ENCODE assay signal across 11 cellular contexts in the genomic region with DNA sequence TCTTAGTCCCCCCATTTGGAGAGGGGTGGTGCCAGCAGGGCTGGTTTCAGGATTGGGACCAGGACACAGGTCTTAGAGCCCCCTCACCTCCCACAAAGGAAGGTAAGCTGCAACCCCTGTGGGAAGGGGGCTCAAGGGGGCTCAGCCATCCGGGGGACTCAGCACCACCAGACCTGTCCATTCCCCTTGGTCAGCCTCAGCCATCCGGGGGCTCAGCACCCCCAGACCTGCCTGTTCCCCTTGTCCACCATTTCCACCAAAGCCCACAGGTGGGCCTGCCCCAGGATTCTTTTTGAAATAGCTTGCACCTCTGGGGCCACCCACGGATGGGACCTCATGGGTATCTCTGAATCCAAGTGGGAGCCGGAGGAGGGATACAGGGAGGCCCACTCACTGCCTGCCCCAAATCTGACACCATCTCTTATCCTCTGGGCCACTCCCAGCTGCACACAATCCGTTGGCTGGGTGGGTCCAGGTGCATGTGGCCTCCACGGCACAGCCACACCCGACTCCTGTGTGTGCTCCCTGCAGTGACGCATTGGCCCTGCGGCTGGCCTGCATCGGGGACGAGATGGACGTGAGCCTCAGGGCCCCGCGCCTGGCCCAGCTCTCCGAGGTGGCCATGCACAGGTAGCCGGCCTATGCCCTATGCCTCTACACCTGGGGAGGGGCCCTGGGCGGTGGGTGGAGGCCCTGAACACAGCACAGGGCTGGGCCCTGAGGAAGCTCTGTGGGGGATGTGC. TPM values are rescaled to one million over a fixed set of nuclear protein-coding genes. Genes with fewer than 3 reads are reported as not detected.
A peak's percentile ranks its signal among the peaks of the same experiment; 100 is the strongest.
DNase-seq lines count a peak whose midpoint lies in the region; ATAC-seq lines count a peak whose summit lies in the region.
"Had no signal": no experiment of that assay in that cellular context is flagged by ENCODE, and none has a peak within 500 bp of the region (broad histone marks: within the 10 kb centered on the region; RNA-seq: fewer than 3 reads in every experiment).

No MANE protein-coding gene starts in this region.

- peak overlapping the region; percentile 40 for H3K4me2 ChIP-seq in mesenchymal stem cell (ENCODE audit: low read length, poor library complexity, severe bottlenecking)

- no peak overlapping the region for H3K9ac ChIP-seq in mesenchymal stem cell (ENCODE audit: low read length)

- no peaks in the 10 kb centered on the region for H3K9me3 ChIP-seq in mesenchymal stem cell (ENCODE audit: control insufficient read depth, low read length)
- H3K9me3 ChIP-seq: gastroesophageal sphincter had no signal

- peaks cover 12 to 24% of the 10 kb centered on the region in 2 experiments for H3K36me3 ChIP-seq in mesenchymal stem cell (ENCODE audit: control insufficient read depth in 1 of 2, insufficient read depth in 2 of 2, low read depth in 1 of 2, low read length in 2 of 2)

- no peak overlapping the region for H2AFZ ChIP-seq in mesenchymal stem cell (ENCODE audit: low read depth, low read length)

- 95% methylated on average over 17 of the region's 17 CpGs for WGBS in mesenchymal stem cell

- no peak overlapping the region for H3K4me3 ChIP-seq in mesenchymal stem cell (ENCODE audit: insufficient read depth in 1 of 2, low read depth in 1 of 2, low read length in 2 of 2)
- H3K4me3 ChIP-seq: coronary artery, gastroesophageal sphincter had no signal

- no peak overlapping the region for H3K14ac ChIP-seq in mesenchymal stem cell (ENCODE audit: low read length in 2 of 2)

- H3K23ac ChIP-seq in mesenchymal stem cell (ENCODE audit: low read length in 2 of 2) = no peak overlapping the region

- H3K18ac ChIP-seq in mesenchymal stem cell (ENCODE audit: low read depth in 1 of 2, low read length in 2 of 2) = peak overlapping the region in 1 of 2 experiments; percentile 37

- peak overlapping the region in 1 of 2 experiments; percentile 21 for H2BK12ac ChIP-seq in mesenchymal stem cell (ENCODE audit: low read length in 2 of 2)

- peak overlapping the region; percentile 70 for H4K91ac ChIP-seq in mesenchymal stem cell (ENCODE audit: low read length)

- peaks cover 3% of the 10 kb centered on the region for H3K79me1 ChIP-seq in mesenchymal stem cell (replicated peaks; ENCODE audit: low read length, poor library complexity, severe bottlenecking)

- H3K27me3 ChIP-seq in mesenchymal stem cell (ENCODE audit: control insufficient read depth in 1 of 2, insufficient read depth in 1 of 2, low read length in 2 of 2) = peaks cover 0 to 3% of the 10 kb centered on the region in 2 experiments

- H2BK120ac ChIP-seq in mesenchymal stem cell (ENCODE audit: low read depth, low read length) = no peak overlapping the region

- DNase-seq in Caki2 (ENCODE audit: low read depth) (peak; percentile 32), SW480 (ENCODE audit: low spot score) (peak; percentile 94), mesenchymal stem cell (no peak), NCI-H146 treated with DMSO at 0.1 percent for 48 hours (lab: John Stamatoyannopoulos, UW; ENCODE audit: unreplicated experiment) (no peak), NCI-H2227 treated with DMSO at 0.1 percent for 48 hours (lab: John Stamatoyannopoulos, UW) (no peak)
- DNase-seq: activated naive CD8-positive, alpha-beta T cell treated with anti-CD3 and anti-CD28 coated beads, Interleukin-2, amount 10 ng/mL, durations not matched to agents 7 days and 5 days; AML-193; left cardiac atrium had no signal

- H2BK15ac ChIP-seq in mesenchymal stem cell (ENCODE audit: low read depth, poor library complexity, severe bottlenecking) = peak overlapping the region; percentile 12

- H2BK5ac ChIP-seq in mesenchymal stem cell (ENCODE audit: low read depth, low read length, poor library complexity, severe bottlenecking) = peak overlapping the region; percentile 51

- H3K4me1 ChIP-seq in mesenchymal stem cell (ENCODE audit: control insufficient read depth, insufficient read depth, low read depth, low read length) = peaks cover 37% of the 10 kb centered on the region

- in situ Hi-C loops in Caki2 (cut with HindIII; ENCODE audit: low pct_unique_long_range_greater_than_20kb, low sequenced_read_pairs) = no loop called here

- H4K8ac ChIP-seq in mesenchymal stem cell (ENCODE audit: low read length) = peak overlapping the region; percentile 45

- peak overlapping the region; percentile 37 to 47 for H3K4ac ChIP-seq in mesenchymal stem cell (ENCODE audit: low read depth in 1 of 2, low read length in 2 of 2)

- ATAC-seq in activated CD4-positive, CD25-positive, alpha-beta regulatory T cell treated with anti-CD3 and anti-CD28 coated beads, Interleukin-2, amount 50 U/mL, for 24 hours = no peak

- H2AK5ac ChIP-seq in mesenchymal stem cell (ENCODE audit: low read length, severe bottlenecking) = peak overlapping the region; percentile 94

- peak overlapping the region; percentile 39 for H3K27ac ChIP-seq in mesenchymal stem cell (ENCODE audit: low read length, poor library complexity, severe bottlenecking)
- H3K27ac ChIP-seq: coronary artery, gastroesophageal sphincter had no signal

RNA-seq across cellular contexts. Expression of gene MCAT, which starts 15.9 kb away (rescaled TPM):
- 41.8 and 67.9 TPM in 2 replicates for total RNA-seq in Caki2 (2014; rRNA removed; shearing (Covaris generic); ENCODE audit: low replicate concordance)
- 11.0 TPM for polyA plus RNA-seq in mesenchymal stem cell (2013, experiment 1 of 2)
- 10.6 TPM for polyA plus RNA-seq in mesenchymal stem cell (2013, experiment 2 of 2)

RNA-seq across cellular contexts. Expression of gene BIK, which starts 16.8 kb away (rescaled TPM):
- total RNA-seq in Caki2 (2014; rRNA removed; shearing (Covaris generic); ENCODE audit: low replicate concordance) = 14.9 and 27.0 TPM in 2 replicates
- polyA plus RNA-seq in mesenchymal stem cell (2013, experiment 1 of 2) = 0.08 TPM
- 0.05 TPM for polyA plus RNA-seq in mesenchymal stem cell (2013, experiment 2 of 2)
- total RNA-seq: left cardiac atrium had no signal

RNA-seq across cellular contexts. Expression of gene TSPO, which starts 24.0 kb away (rescaled TPM):
- 757 and 778 TPM in 2 replicates for total RNA-seq in Caki2 (2014; rRNA removed; shearing (Covaris generic); ENCODE audit: low replicate concordance)
- 245 TPM for polyA plus RNA-seq in mesenchymal stem cell (2013, experiment 1 of 2)
- 258 TPM for polyA plus RNA-seq in mesenchymal stem cell (2013, experiment 2 of 2)

RNA-seq across cellular contexts. Expression of gene TTLL1, which starts 38.1 kb away (rescaled TPM):
- 7.2 and 13.0 TPM in 2 replicates for total RNA-seq in Caki2 (2014; rRNA removed; shearing (Covaris generic); ENCODE audit: low replicate concordance)
- 12.6 TPM for polyA plus RNA-seq in mesenchymal stem cell (2013, experiment 1 of 2)
- polyA plus RNA-seq in mesenchymal stem cell (2013, experiment 2 of 2) = 12.2 TPM

RNA-seq across cellular contexts. Expression of gene TTLL12, which starts 59.6 kb away (rescaled TPM):
- total RNA-seq in Caki2 (2014; rRNA removed; shearing (Covaris generic); ENCODE audit: low replicate concordance) = 38.8 and 48.9 TPM in 2 replicates
- polyA plus RNA-seq in mesenchymal stem cell (2013, experiment 1 of 2) = 14.5 TPM
- polyA plus RNA-seq in mesenchymal stem cell (2013, experiment 2 of 2) = 15.3 TPM

Comparison
In these comparisons a context has a peak if more than half of its experiments do, and no peak if none do; other contexts are left out.
1. DNase-seq: peak in Caki2 (single experiment) and SW480 (single experiment); none in mesenchymal stem cell (single experiment), NCI-H146 treated with DMSO at 0.1 percent for 48 hours (single experiment) and NCI-H2227 treated with DMSO at 0.1 percent for 48 hours (single experiment).